ENCODE assay signal across 10 cellular contexts in the genomic region with DNA sequence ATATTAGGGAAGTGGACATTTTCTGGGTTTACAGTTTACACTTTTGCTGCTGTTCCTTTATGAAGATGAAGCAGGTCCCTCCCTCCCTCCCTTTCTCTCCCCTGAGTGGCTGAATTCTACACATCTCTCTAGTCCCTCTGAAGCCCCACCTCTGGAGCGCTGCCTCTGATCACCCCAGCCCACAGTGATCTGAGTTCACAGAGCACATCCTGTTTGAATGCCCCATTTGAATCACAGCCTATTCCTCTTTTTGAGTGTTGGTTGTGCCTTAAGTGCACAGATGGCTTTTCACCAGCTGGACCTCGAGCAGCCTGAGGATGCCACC.
DNase-seq lines count a peak whose midpoint lies in the region; ATAC-seq and TF ChIP-seq lines count a peak whose summit lies in the region.
"Had no signal": no experiment of that assay in that cellular context is flagged by ENCODE, and none has a peak within 500 bp of the region (broad histone marks: within the 10 kb centered on the region; RNA-seq: fewer than 3 reads in every experiment).

No MANE protein-coding gene starts in this region.

- H3K4me3 Mint-ChIP-seq in activated naive CD4-positive, alpha-beta T cell treated with anti-CD3 and anti-CD28 coated beads for 36 hours = no peak overlapping the region
- H3K4me3 Mint-ChIP-seq in activated naive CD8-positive, alpha-beta T cell treated with anti-CD3 and anti-CD28 coated beads, Interleukin-2, amount 50 U/mL, for 24 hours = no peak overlapping the region
- no peak overlapping the region for H3K4me3 Mint-ChIP-seq in progenitor cell of endocrine pancreas (ENCODE audit: low read depth)

- no peak overlapping the region for H3K27ac Mint-ChIP-seq in activated naive CD4-positive, alpha-beta T cell treated with anti-CD3 and anti-CD28 coated beads for 36 hours
- H3K27ac Mint-ChIP-seq in activated naive CD8-positive, alpha-beta T cell treated with anti-CD3 and anti-CD28 coated beads, Interleukin-2, amount 50 U/mL, for 24 hours = no peak overlapping the region
- peak overlapping the region; percentile 1 for H3K27ac Mint-ChIP-seq in progenitor cell of endocrine pancreas

- DNase-seq in activated naive CD4-positive, alpha-beta T cell treated with anti-CD3 and anti-CD28 coated beads for 36 hours = peak; percentile 37
- no peak for DNase-seq in activated naive CD4-positive, alpha-beta T cell (lab: John Stamatoyannopoulos, UW)
- peak; percentile 62 for DNase-seq in NCI-H2029 (lab: John Stamatoyannopoulos, UW)
- peak; percentile 5 for DNase-seq in activated naive CD8-positive, alpha-beta T cell treated with anti-CD3 and anti-CD28 coated beads, Interleukin-2, amount 50 U/mL, for 24 hours
- no peak for DNase-seq in progenitor cell of endocrine pancreas (ENCODE audit: low spot score, unreplicated experiment)
- no peak for DNase-seq in A172 (ENCODE audit: low spot score)
- no peak for DNase-seq in T1000 (lab: John Stamatoyannopoulos, UW)
- DNase-seq in activated CD8-positive, alpha-beta memory T cell treated with anti-CD3 and anti-CD28 coated beads for 24 hours = no peak
- DNase-seq: left cardiac atrium, upper lobe of left lung had no signal

- H3K27me3 Mint-ChIP-seq in activated naive CD4-positive, alpha-beta T cell treated with anti-CD3 and anti-CD28 coated beads for 36 hours (ENCODE audit: low read depth) = no peaks in the 10 kb centered on the region
- no peaks in the 10 kb centered on the region for H3K27me3 Mint-ChIP-seq in activated naive CD8-positive, alpha-beta T cell treated with anti-CD3 and anti-CD28 coated beads, Interleukin-2, amount 50 U/mL, for 24 hours
- no peaks in the 10 kb centered on the region for H3K27me3 Mint-ChIP-seq in progenitor cell of endocrine pancreas

- intact Hi-C loops in activated naive CD4-positive, alpha-beta T cell treated with anti-CD3 and anti-CD28 coated beads for 36 hours (cut with micrococcal nuclease) = no loop called here

- no peak for TF ChIP-seq CTCF in progenitor cell of endocrine pancreas (IDR thresholded peaks at IDR 0.05; ENCODE audit: unreplicated experiment)

- peak; percentile 47 for ATAC-seq in activated naive CD8-positive, alpha-beta T cell treated with anti-CD3 and anti-CD28 coated beads, Interleukin-2, amount 50 U/mL, for 24 hours

- no peaks in the 10 kb centered on the region for H3K36me3 Mint-ChIP-seq in activated naive CD4-positive, alpha-beta T cell treated with anti-CD3 and anti-CD28 coated beads for 36 hours (ENCODE audit: low read depth)
- H3K36me3 Mint-ChIP-seq in activated naive CD8-positive, alpha-beta T cell treated with anti-CD3 and anti-CD28 coated beads, Interleukin-2, amount 50 U/mL, for 24 hours (ENCODE audit: low read depth) = no peaks in the 10 kb centered on the region
- H3K36me3 Mint-ChIP-seq in progenitor cell of endocrine pancreas (ENCODE audit: insufficient read depth) = peaks cover 30% of the 10 kb centered on the region

- peaks cover 5% of the 10 kb centered on the region for H3K4me1 Mint-ChIP-seq in activated naive CD4-positive, alpha-beta T cell treated with anti-CD3 and anti-CD28 coated beads for 36 hours (ENCODE audit: low read depth)
- H3K4me1 Mint-ChIP-seq in activated naive CD8-positive, alpha-beta T cell treated with anti-CD3 and anti-CD28 coated beads, Interleukin-2, amount 50 U/mL, for 24 hours = peaks cover 2% of the 10 kb centered on the region
- peaks cover 31% of the 10 kb centered on the region for H3K4me1 Mint-ChIP-seq in progenitor cell of endocrine pancreas (ENCODE audit: low read depth)

- no peaks in the 10 kb centered on the region for H3K9me3 Mint-ChIP-seq in activated naive CD4-positive, alpha-beta T cell treated with anti-CD3 and anti-CD28 coated beads for 36 hours
- H3K9me3 Mint-ChIP-seq in activated naive CD8-positive, alpha-beta T cell treated with anti-CD3 and anti-CD28 coated beads, Interleukin-2, amount 50 U/mL, for 24 hours = no peaks in the 10 kb centered on the region
- no peaks in the 10 kb centered on the region for H3K9me3 Mint-ChIP-seq in progenitor cell of endocrine pancreas (ENCODE audit: low read depth)

- CTCF ChIA-PET in activated naive CD4-positive, alpha-beta T cell treated with anti-CD3 and anti-CD28 coated beads for 36 hours (lab: Charles Lee) = no interaction called here

Comparison
In these comparisons a context has a peak if more than half of its experiments do, and no peak if none do; other contexts are left out.
1. DNase-seq: peak in activated naive CD4-positive, alpha-beta T cell treated with anti-CD3 and anti-CD28 coated beads for 36 hours (single experiment), NCI-H2029 (single experiment) and activated naive CD8-positive, alpha-beta T cell treated with anti-CD3 and anti-CD28 coated beads, Interleukin-2, amount 50 U/mL, for 24 hours (single experiment); none in activated naive CD4-positive, alpha-beta T cell (0 of 4), progenitor cell of endocrine pancreas (single experiment), A172 (single experiment), T1000 (single experiment) and activated CD8-positive, alpha-beta memory T cell treated with anti-CD3 and anti-CD28 coated beads for 24 hours (single experiment).